In genomic region chr1:226350504-226350865, GRCh38 we compare ENCODE assay signal across 20 cellular contexts. TPM values are rescaled to one million over a fixed set of nuclear protein-coding genes. Genes with fewer than 3 reads are reported as not detected.
DNase-seq lines count a peak whose midpoint lies in the region; ATAC-seq and TF ChIP-seq lines count a peak whose summit lies in the region.
"Had no signal": no experiment of that assay in that cellular context is flagged by ENCODE, and none has a peak within 500 bp of the region (broad histone marks: within the 10 kb centered on the region; RNA-seq: fewer than 3 reads in every experiment).

No MANE protein-coding gene starts in this region.

- H3K4me3 Mint-ChIP-seq in Caco-2 (ENCODE audit: unreplicated experiment) (no peak overlapping the region), T-helper 17 cell (no peak overlapping the region), nephron (no peak overlapping the region)
- H3K4me3 Mint-ChIP-seq in activated T-helper 17 cell treated with anti-CD3 and anti-CD28 coated beads, Interleukin-2, amount 50 U/mL, for 72 hours, result no peak overlapping the region
- H3K4me3 Mint-ChIP-seq: activated naive CD8-positive, alpha-beta T cell treated with anti-CD3 and anti-CD28 coated beads, Interleukin-2, amount 10 ng/mL, durations not matched to agents 7 days and 5 days; effector memory CD8-positive, alpha-beta T cell; T-helper 1 cell treated with Interleukin-12 subunit alpha and Interleukin-12 subunit beta and Interleukin-4 antibody, amounts not matched to agents 30 μg/mL and 1 μg/mL, for 36 hours had no signal

- H3K4me3 ChIP-seq in Caco-2 (ENCODE audit: low read depth, low read length), result no peak overlapping the region
- H3K4me3 ChIP-seq: upper lobe of right lung had no signal

- no peaks in the 10 kb centered on the region for H3K9me3 Mint-ChIP-seq in Caco-2 (ENCODE audit: unreplicated experiment)
- H3K9me3 Mint-ChIP-seq in nephron, result no peaks in the 10 kb centered on the region
- H3K9me3 Mint-ChIP-seq in activated T-helper 17 cell treated with anti-CD3 and anti-CD28 coated beads, Interleukin-2, amount 50 U/mL, for 72 hours, result no peaks in the 10 kb centered on the region
- H3K9me3 Mint-ChIP-seq: activated naive CD8-positive, alpha-beta T cell treated with anti-CD3 and anti-CD28 coated beads, Interleukin-2, amount 10 ng/mL, durations not matched to agents 7 days and 5 days; effector memory CD8-positive, alpha-beta T cell; T-helper 1 cell treated with Interleukin-12 subunit alpha and Interleukin-12 subunit beta and Interleukin-4 antibody, amounts not matched to agents 30 μg/mL and 1 μg/mL, for 36 hours had no signal

- peaks cover 13% of the 10 kb centered on the region; the same call in 1 of the 2 replicates for H3K4me1 ChIP-seq in Caco-2
- H3K4me1 ChIP-seq: upper lobe of right lung had no signal

- no peaks in the 10 kb centered on the region for H3K9me3 ChIP-seq in Caco-2
- H3K9me3 ChIP-seq in T-helper 17 cell (ENCODE audit: control insufficient read depth, low read length, poor library complexity, severe bottlenecking), result no peaks in the 10 kb centered on the region
- H3K9me3 ChIP-seq: upper lobe of right lung had no signal

- POLR2A ChIA-PET in Caco-2 (lab: Charles Lee), result no interaction called here

- H3K4me1 Mint-ChIP-seq in Caco-2 (ENCODE audit: low read depth, unreplicated experiment), result peaks cover 8% of the 10 kb centered on the region
- peaks cover under 1% of the 10 kb centered on the region for H3K4me1 Mint-ChIP-seq in T-helper 17 cell
- peaks cover 54% of the 10 kb centered on the region for H3K4me1 Mint-ChIP-seq in nephron
- no peaks in the 10 kb centered on the region for H3K4me1 Mint-ChIP-seq in activated T-helper 17 cell treated with anti-CD3 and anti-CD28 coated beads, Interleukin-2, amount 50 U/mL, for 72 hours

- no TSS peak for BruUV-seq in Caco-2 (replicated peaks; lab: Mats Ljungman, UMichigan)

- intact Hi-C loops in Caco-2 (cut with micrococcal nuclease; ENCODE audit: unreplicated experiment), result no loop called here

- CTCF ChIA-PET in Caco-2 (lab: Charles Lee), result no interaction called here

- ATAC-seq in HG02759 (IDR thresholded peaks at IDR 0.05; ENCODE audit: unreplicated experiment), result peak; percentile 4
- no peak for ATAC-seq in T-helper 17 cell
- no peak for ATAC-seq in activated T-helper 17 cell treated with anti-CD3 and anti-CD28 coated beads, Interleukin-2, amount 50 U/mL, for 72 hours (replicated peaks)
- ATAC-seq: effector memory CD8-positive, alpha-beta T cell; left lobe of liver; Panc1 had no signal

- no peak for TF ChIP-seq CTCF in Caco-2 (IDR thresholded peaks at IDR 0.05; ENCODE audit: insufficient read depth in 1 of 2, low read depth in 1 of 2, low read length in 1 of 2, severe bottlenecking in 1 of 2, unreplicated experiment in 1 of 2)
- no peak for TF ChIP-seq CTCF in nephron (IDR thresholded peaks at IDR 0.05; ENCODE audit: unreplicated experiment in 3 of 3)

- DNase-seq in Caco-2 (no peak), T-helper 17 cell (no peak), NCI-H2196 (lab: John Stamatoyannopoulos, UW; ENCODE audit: unreplicated experiment) (no peak), NCI-H510A (lab: John Stamatoyannopoulos, UW) (no peak), NCI-H524 (lab: John Stamatoyannopoulos, UW) (no peak)
- DNase-seq: activated CD4-positive, alpha-beta T cell treated with anti-CD3 and anti-CD28 coated beads for 1 hour; activated naive CD8-positive, alpha-beta T cell treated with anti-CD3 and anti-CD28 coated beads, Interleukin-2, amount 10 ng/mL, durations not matched to agents 7 days and 5 days; effector memory CD8-positive, alpha-beta T cell; H7; NCI-H1694; NCI-H526; right cardiac atrium; stimulated activated CD4-positive, alpha-beta T cell treated with anti-CD3 and anti-CD28 coated beads, Interleukin-4, amount 100 ng/mL, for 1 hour; upper lobe of right lung had no signal

- H3K27me3 Mint-ChIP-seq in Caco-2 (ENCODE audit: insufficient read depth, unreplicated experiment) (no peaks in the 10 kb centered on the region), T-helper 17 cell (no peaks in the 10 kb centered on the region), nephron (ENCODE audit: low read depth) (no peaks in the 10 kb centered on the region)
- no peaks in the 10 kb centered on the region for H3K27me3 Mint-ChIP-seq in activated T-helper 17 cell treated with anti-CD3 and anti-CD28 coated beads, Interleukin-2, amount 50 U/mL, for 72 hours
- H3K27me3 Mint-ChIP-seq: activated naive CD8-positive, alpha-beta T cell treated with anti-CD3 and anti-CD28 coated beads, Interleukin-2, amount 10 ng/mL, durations not matched to agents 7 days and 5 days; effector memory CD8-positive, alpha-beta T cell had no signal

- H3K36me3 Mint-ChIP-seq in Caco-2 (ENCODE audit: insufficient read depth, unreplicated experiment) (no peaks in the 10 kb centered on the region), T-helper 17 cell (ENCODE audit: low read depth) (no peaks in the 10 kb centered on the region), nephron (ENCODE audit: low read depth) (peaks cover 2% of the 10 kb centered on the region)
- no peaks in the 10 kb centered on the region for H3K36me3 Mint-ChIP-seq in activated T-helper 17 cell treated with anti-CD3 and anti-CD28 coated beads, Interleukin-2, amount 50 U/mL, for 72 hours (ENCODE audit: low read depth)
- H3K36me3 Mint-ChIP-seq: activated naive CD8-positive, alpha-beta T cell treated with anti-CD3 and anti-CD28 coated beads, Interleukin-2, amount 10 ng/mL, durations not matched to agents 7 days and 5 days had no signal

- H3K36me3 ChIP-seq in Caco-2 (ENCODE audit: control insufficient read depth, insufficient read depth, low read length), result no peaks in the 10 kb centered on the region; the same call in 1 of the 2 replicates
- H3K36me3 ChIP-seq: upper lobe of right lung had no signal

- H3K27ac Mint-ChIP-seq in Caco-2 (ENCODE audit: unreplicated experiment), result peak overlapping the region; percentile 53
- H3K27ac Mint-ChIP-seq in T-helper 17 cell, result peak overlapping the region; percentile 47
- peak overlapping the region; percentile 95 to 97 (median 97) for H3K27ac Mint-ChIP-seq in nephron
- H3K27ac Mint-ChIP-seq in activated T-helper 17 cell treated with anti-CD3 and anti-CD28 coated beads, Interleukin-2, amount 50 U/mL, for 72 hours, result no peak overlapping the region
- H3K27ac Mint-ChIP-seq: activated naive CD8-positive, alpha-beta T cell treated with anti-CD3 and anti-CD28 coated beads, Interleukin-2, amount 10 ng/mL, durations not matched to agents 7 days and 5 days; effector memory CD8-positive, alpha-beta T cell; T-helper 1 cell treated with Interleukin-12 subunit alpha and Interleukin-12 subunit beta and Interleukin-4 antibody, amounts not matched to agents 30 μg/mL and 1 μg/mL, for 36 hours had no signal

- H3K27me3 ChIP-seq in Caco-2 (replicated peaks; ENCODE audit: control insufficient read depth, insufficient read depth, low read length), result no peaks in the 10 kb centered on the region
- H3K27me3 ChIP-seq: upper lobe of right lung had no signal

RNA-seq across cellular contexts. Expression of gene LIN9, which starts 41.5 kb away (rescaled TPM):
- 11.0 and 12.2 TPM in 2 replicates for total RNA-seq in Caco-2 (2022)
- total RNA-seq in T-helper 17 cell, result 1 to 10 TPM; 2.5 to 2.8 TPM
- total RNA-seq in activated T-helper 17 cell treated with anti-CD3 and anti-CD28 coated beads, Interleukin-2, amount 50 U/mL, for 72 hours, result 10 to 100 TPM in 1 of 2 donors, 1 to 10 TPM in 1; 5.5 to 10.3 TPM

RNA-seq across cellular contexts. Expression of gene PARP1, which starts 57.4 kb away (rescaled TPM):
- total RNA-seq in Caco-2 (2022) (127 and 136 TPM in 2 replicates), T-helper 17 cell (10 to 100 TPM; 84.2 to 87.3 TPM)
- total RNA-seq in activated T-helper 17 cell treated with anti-CD3 and anti-CD28 coated beads, Interleukin-2, amount 50 U/mL, for 72 hours, result 100 to 1,000 TPM; 147 to 268 TPM
